13 cellular contexts compared by ENCODE assay signal in genomic region chr7:94298943-94299342, GRCh38.
DNase-seq lines count a peak whose midpoint lies in the region; ATAC-seq and TF ChIP-seq lines count a peak whose summit lies in the region.
"Had no signal": no experiment of that assay in that cellular context is flagged by ENCODE, and none has a peak within 500 bp of the region (broad histone marks: within the 10 kb centered on the region; RNA-seq: fewer than 3 reads in every experiment).

No MANE protein-coding gene starts in this region.

- H3K9me3 ChIP-seq in heart right ventricle (no peaks in the 10 kb centered on the region), neural progenitor cell (ENCODE audit: low read depth) (no peaks in the 10 kb centered on the region), vagina (no peaks in the 10 kb centered on the region)

- H3K27me3 ChIP-seq in heart right ventricle (peaks cover 0 to 6% (median 0%) of the 10 kb centered on the region in 7 donors), neural progenitor cell (no peaks in the 10 kb centered on the region), vagina (no peaks in the 10 kb centered on the region)

- no peak overlapping the region for H3K9ac ChIP-seq in neural progenitor cell

- H3K36me3 ChIP-seq in heart right ventricle = no peaks in the 10 kb centered on the region
- no peaks in the 10 kb centered on the region for H3K36me3 ChIP-seq in neural progenitor cell
- no peaks in the 10 kb centered on the region for H3K36me3 ChIP-seq in vagina

- H3K4me3 Mint-ChIP-seq in neural progenitor cell = no peak overlapping the region

- H3K27me3 Mint-ChIP-seq in neural progenitor cell (ENCODE audit: insufficient read depth, low read depth) = peaks cover 2% of the 10 kb centered on the region

- no peaks in the 10 kb centered on the region for H4K20me1 ChIP-seq in neural progenitor cell (ENCODE audit: low read depth)

- no peaks in the 10 kb centered on the region for H3K79me2 ChIP-seq in neural progenitor cell (ENCODE audit: low read depth)

- H3K4me2 ChIP-seq in neural progenitor cell = no peak overlapping the region

- no peak for DNase-seq in heart right ventricle
- DNase-seq in left cardiac atrium = no peak
- peak; percentile 69 for DNase-seq in dedifferentiated amniotic fluid mesenchymal stem cell (ENCODE audit: extremely low spot score)
- DNase-seq in neural progenitor cell (ENCODE audit: low spot score) = no peak
- no peak for DNase-seq in vagina (ENCODE audit: extremely low spot score in 2 of 2)
- DNase-seq in AML-193 (lab: John Stamatoyannopoulos, UW) = no peak
- no peak for DNase-seq in COR-L47 (lab: John Stamatoyannopoulos, UW)
- DNase-seq in stimulated activated CD4-positive, alpha-beta T cell treated with anti-CD3 and anti-CD28 coated beads, Interleukin-12 subunit alpha, Interleukin-12 subunit beta, amount 100 ng/mL, for 4 hours = no peak
- DNase-seq: cerebellar nuclear complex, NCI-H1694 treated with DMSO at 0.1 percent for 48 hours, NCI-H774, substantia nigra had no signal

- no peak for TF ChIP-seq POLR2A in vagina (IDR thresholded peaks at IDR 0.05)

- peak overlapping the region in 6 of 10 donors; percentile 42 to 86 (median 67) for H3K27ac ChIP-seq in heart right ventricle
- no peak overlapping the region for H3K27ac ChIP-seq in neural progenitor cell
- H3K27ac ChIP-seq in vagina = peak overlapping the region; percentile 94

- whole genome bisulfite sequencing in heart right ventricle, 2 donors = 62 to 71% methylated on average over 3 of the region's 3 CpGs

- peak overlapping the region; percentile 1 for H2AFZ ChIP-seq in neural progenitor cell (replicated peaks)

- peaks cover 5 to 58% (median 27%) of the 10 kb centered on the region in 9 donors for H3K4me1 ChIP-seq in heart right ventricle
- peaks cover 23% of the 10 kb centered on the region for H3K4me1 ChIP-seq in neural progenitor cell
- peaks cover 42% of the 10 kb centered on the region for H3K4me1 ChIP-seq in vagina

- H3K4me1 Mint-ChIP-seq in neural progenitor cell = peaks cover 52% of the 10 kb centered on the region

- TF ChIP-seq CTCF in heart right ventricle (IDR thresholded peaks at IDR 0.05) (no peak), neural progenitor cell (IDR thresholded peaks at IDR 0.05) (no peak), vagina (IDR thresholded peaks at IDR 0.05) (no peak)

- peaks cover 2% of the 10 kb centered on the region for H3K36me3 Mint-ChIP-seq in neural progenitor cell

- H3K4me3 ChIP-seq in heart right ventricle (no peak overlapping the region), neural progenitor cell (no peak overlapping the region), vagina (no peak overlapping the region)
- H3K4me3 ChIP-seq: lung had no signal

- H3K27ac Mint-ChIP-seq in neural progenitor cell = no peak overlapping the region

- H3F3A ChIP-seq in neural progenitor cell (ENCODE audit: low read depth) = no peaks in the 10 kb centered on the region

- intact Hi-C loops in heart right ventricle (cut with DNase I) = loop anchor here in 6 of 10 donors (5.0 to 10.0 kb wide), 5 partner anchors 78 to 946 kb away; partner anchors contain the start of gene COL1A2 (in 1 of the 6)
- intact Hi-C loops in left cardiac atrium (cut with DNase I) = loop anchor here (5.0 to 10.0 kb wide), 3 partner anchors 96 to 948 kb away; partner anchors contain the start of gene COL1A2 (in 1 of the 2)
- intact Hi-C loops in vagina (cut with DNase I) = no loop called here

- no peak for ATAC-seq in heart right ventricle
- no peak for ATAC-seq in left cardiac atrium

- H3K9me3 Mint-ChIP-seq in neural progenitor cell = peaks cover 2% of the 10 kb centered on the region
